1 cellular context compared by ENCODE assay signal in genomic region chr12:47744778-47745436, GRCh38.
TF ChIP-seq lines count a peak whose summit lies in the region.

No MANE protein-coding gene starts in this region.

TF ChIP-seq in H1, 55 proteins besides CTCF, POLR2A, EP300 and RAD21:
- TF ChIP-seq TEAD4 (IDR thresholded peaks at IDR 0.05; ENCODE audit: low read depth, low read length) (no peak), RBBP5 (IDR thresholded peaks at IDR 0.05; ENCODE audit: borderline replicate concordance, low read depth, low read length) (no peak), FOSL1 (IDR thresholded peaks at IDR 0.05; ENCODE audit: insufficient read depth, low read depth, low read length) (no peak), JUN (IDR thresholded peaks at IDR 0.05; ENCODE audit: low read depth, low read length) (no peak), BCL11A (IDR thresholded peaks at IDR 0.05; ENCODE audit: low read depth in 2 of 2, low read length in 2 of 2) (no peak)
- TF ChIP-seq, protein P1, sequence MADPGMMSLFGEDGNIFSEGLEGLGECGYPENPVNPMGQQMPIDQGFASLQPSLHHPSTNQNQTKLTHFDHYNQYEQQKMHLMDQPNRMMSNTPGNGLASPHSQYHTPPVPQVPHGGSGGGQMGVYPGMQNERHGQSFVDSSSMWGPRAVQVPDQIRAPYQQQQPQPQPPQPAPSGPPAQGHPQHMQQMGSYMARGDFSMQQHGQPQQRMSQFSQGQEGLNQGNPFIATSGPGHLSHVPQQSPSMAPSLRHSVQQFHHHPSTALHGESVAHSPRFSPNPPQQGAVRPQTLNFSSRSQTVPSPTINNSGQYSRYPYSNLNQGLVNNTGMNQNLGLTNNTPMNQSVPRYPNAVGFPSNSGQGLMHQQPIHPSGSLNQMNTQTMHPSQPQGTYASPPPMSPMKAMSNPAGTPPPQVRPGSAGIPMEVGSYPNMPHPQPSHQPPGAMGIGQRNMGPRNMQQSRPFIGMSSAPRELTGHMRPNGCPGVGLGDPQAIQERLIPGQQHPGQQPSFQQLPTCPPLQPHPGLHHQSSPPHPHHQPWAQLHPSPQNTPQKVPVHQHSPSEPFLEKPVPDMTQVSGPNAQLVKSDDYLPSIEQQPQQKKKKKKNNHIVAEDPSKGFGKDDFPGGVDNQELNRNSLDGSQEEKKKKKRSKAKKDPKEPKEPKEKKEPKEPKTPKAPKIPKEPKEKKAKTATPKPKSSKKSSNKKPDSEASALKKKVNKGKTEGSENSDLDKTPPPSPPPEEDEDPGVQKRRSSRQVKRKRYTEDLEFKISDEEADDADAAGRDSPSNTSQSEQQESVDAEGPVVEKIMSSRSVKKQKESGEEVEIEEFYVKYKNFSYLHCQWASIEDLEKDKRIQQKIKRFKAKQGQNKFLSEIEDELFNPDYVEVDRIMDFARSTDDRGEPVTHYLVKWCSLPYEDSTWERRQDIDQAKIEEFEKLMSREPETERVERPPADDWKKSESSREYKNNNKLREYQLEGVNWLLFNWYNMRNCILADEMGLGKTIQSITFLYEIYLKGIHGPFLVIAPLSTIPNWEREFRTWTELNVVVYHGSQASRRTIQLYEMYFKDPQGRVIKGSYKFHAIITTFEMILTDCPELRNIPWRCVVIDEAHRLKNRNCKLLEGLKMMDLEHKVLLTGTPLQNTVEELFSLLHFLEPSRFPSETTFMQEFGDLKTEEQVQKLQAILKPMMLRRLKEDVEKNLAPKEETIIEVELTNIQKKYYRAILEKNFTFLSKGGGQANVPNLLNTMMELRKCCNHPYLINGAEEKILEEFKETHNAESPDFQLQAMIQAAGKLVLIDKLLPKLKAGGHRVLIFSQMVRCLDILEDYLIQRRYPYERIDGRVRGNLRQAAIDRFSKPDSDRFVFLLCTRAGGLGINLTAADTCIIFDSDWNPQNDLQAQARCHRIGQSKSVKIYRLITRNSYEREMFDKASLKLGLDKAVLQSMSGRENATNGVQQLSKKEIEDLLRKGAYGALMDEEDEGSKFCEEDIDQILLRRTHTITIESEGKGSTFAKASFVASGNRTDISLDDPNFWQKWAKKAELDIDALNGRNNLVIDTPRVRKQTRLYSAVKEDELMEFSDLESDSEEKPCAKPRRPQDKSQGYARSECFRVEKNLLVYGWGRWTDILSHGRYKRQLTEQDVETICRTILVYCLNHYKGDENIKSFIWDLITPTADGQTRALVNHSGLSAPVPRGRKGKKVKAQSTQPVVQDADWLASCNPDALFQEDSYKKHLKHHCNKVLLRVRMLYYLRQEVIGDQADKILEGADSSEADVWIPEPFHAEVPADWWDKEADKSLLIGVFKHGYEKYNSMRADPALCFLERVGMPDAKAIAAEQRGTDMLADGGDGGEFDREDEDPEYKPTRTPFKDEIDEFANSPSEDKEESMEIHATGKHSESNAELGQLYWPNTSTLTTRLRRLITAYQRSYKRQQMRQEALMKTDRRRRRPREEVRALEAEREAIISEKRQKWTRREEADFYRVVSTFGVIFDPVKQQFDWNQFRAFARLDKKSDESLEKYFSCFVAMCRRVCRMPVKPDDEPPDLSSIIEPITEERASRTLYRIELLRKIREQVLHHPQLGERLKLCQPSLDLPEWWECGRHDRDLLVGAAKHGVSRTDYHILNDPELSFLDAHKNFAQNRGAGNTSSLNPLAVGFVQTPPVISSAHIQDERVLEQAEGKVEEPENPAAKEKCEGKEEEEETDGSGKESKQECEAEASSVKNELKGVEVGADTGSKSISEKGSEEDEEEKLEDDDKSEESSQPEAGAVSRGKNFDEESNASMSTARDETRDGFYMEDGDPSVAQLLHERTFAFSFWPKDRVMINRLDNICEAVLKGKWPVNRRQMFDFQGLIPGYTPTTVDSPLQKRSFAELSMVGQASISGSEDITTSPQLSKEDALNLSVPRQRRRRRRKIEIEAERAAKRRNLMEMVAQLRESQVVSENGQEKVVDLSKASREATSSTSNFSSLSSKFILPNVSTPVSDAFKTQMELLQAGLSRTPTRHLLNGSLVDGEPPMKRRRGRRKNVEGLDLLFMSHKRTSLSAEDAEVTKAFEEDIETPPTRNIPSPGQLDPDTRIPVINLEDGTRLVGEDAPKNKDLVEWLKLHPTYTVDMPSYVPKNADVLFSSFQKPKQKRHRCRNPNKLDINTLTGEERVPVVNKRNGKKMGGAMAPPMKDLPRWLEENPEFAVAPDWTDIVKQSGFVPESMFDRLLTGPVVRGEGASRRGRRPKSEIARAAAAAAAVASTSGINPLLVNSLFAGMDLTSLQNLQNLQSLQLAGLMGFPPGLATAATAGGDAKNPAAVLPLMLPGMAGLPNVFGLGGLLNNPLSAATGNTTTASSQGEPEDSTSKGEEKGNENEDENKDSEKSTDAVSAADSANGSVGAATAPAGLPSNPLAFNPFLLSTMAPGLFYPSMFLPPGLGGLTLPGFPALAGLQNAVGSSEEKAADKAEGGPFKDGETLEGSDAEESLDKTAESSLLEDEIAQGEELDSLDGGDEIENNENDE (IDR thresholded peaks at IDR 0.05; ENCODE audit: insufficient replicate concordance, low read length), result no peak
